8 cellular contexts compared by ENCODE assay signal in genomic region chr19:50025022-50025793, GRCh38. TPM values are rescaled to one million over a fixed set of nuclear protein-coding genes. Genes with fewer than 3 reads are reported as not detected.
DNase-seq lines count a peak whose midpoint lies in the region; TF ChIP-seq lines count a peak whose summit lies in the region.

TSS of gene VRK3 (minus strand) at chr19:50025372. CDS start at chr19:50016162, 9,210 bp downstream.

- H3K4me1 ChIP-seq in GM23248 (ENCODE audit: insufficient read depth) (peaks cover 19% of the 10 kb centered on the region), esophagus squamous epithelium (peaks cover 17 to 50% (median 29%) of the 10 kb centered on the region in 3 donors)

- peak within 1 kb of the TSS; percentile 99 for H3K27ac Mint-ChIP-seq in activated T-helper 1 cell treated with anti-CD3 and anti-CD28 coated beads, Interleukin-12 subunit alpha, Interleukin-12 subunit beta, Interleukin-2, Interleukin-4 antibody, amounts not matched to agents 30 ng/mL and 10 ng/mL and 1 ng/mL, durations not matched to agents 14 hours and 24 hours and 36 hours

- H3K79me2 ChIP-seq in GM23248 (ENCODE audit: insufficient read depth), result peaks cover 91% of the 10 kb centered on the region

- H3K9me3 ChIP-seq in GM23248 (ENCODE audit: low read depth) (no peaks in the 10 kb centered on the region), esophagus squamous epithelium (no peaks in the 10 kb centered on the region)

- H3K27me3 Mint-ChIP-seq in activated T-helper 1 cell treated with anti-CD3 and anti-CD28 coated beads, Interleukin-12 subunit alpha, Interleukin-12 subunit beta, Interleukin-2, Interleukin-4 antibody, amounts not matched to agents 30 ng/mL and 10 ng/mL and 1 ng/mL, durations not matched to agents 14 hours and 24 hours and 36 hours (ENCODE audit: insufficient read depth), result peaks cover 6% of the 10 kb centered on the region

- peak in 3 of 4 donors; percentile 57 to 82 (median 72) for TF ChIP-seq POLR2A in esophagus squamous epithelium (IDR thresholded peaks at IDR 0.05)

- no peaks in the 10 kb centered on the region for H3K9me2 ChIP-seq in GM23248 (ENCODE audit: insufficient read depth)

- TF ChIP-seq CTCF in esophagus squamous epithelium (IDR thresholded peaks at IDR 0.05), result peak in 4 of 6 experiments; percentile 12 to 44 (median 21)

- H3K4me3 Mint-ChIP-seq in activated T-helper 1 cell treated with anti-CD3 and anti-CD28 coated beads, Interleukin-12 subunit alpha, Interleukin-12 subunit beta, Interleukin-2, Interleukin-4 antibody, amounts not matched to agents 30 ng/mL and 10 ng/mL and 1 ng/mL, durations not matched to agents 14 hours and 24 hours and 36 hours, result peak within 1 kb of the TSS; percentile 93

- DNase-seq in Daoy (ENCODE audit: low read depth) (peak; percentile 100), GM23248 (peak; percentile 100), Kasumi-1 (lab: John Stamatoyannopoulos, UW) (peak; percentile 99 to 100), RPMI7951 (ENCODE audit: low read depth) (peak; percentile 100), esophagus squamous epithelium (lab: John Stamatoyannopoulos, UW) (peak; percentile 94), myocyte (ENCODE audit: low read depth) (peak; percentile 100)
- peak; percentile 99 for DNase-seq in activated T-helper 1 cell treated with anti-CD3 and anti-CD28 coated beads, Interleukin-12 subunit alpha, Interleukin-12 subunit beta, Interleukin-2, Interleukin-4 antibody, amounts not matched to agents 30 ng/mL and 10 ng/mL and 1 ng/mL, durations not matched to agents 14 hours and 24 hours and 36 hours (ENCODE audit: low spot score)
- DNase-seq in stimulated activated CD8-positive, alpha-beta memory T cell treated with anti-CD3 and anti-CD28 coated beads, Interleukin-7, amount 100 ng/mL, for 48 hours (ENCODE audit: extremely low read depth in 1 of 2, low read depth in 1 of 2), result peak; percentile 91 to 98

- H3K27ac ChIP-seq in GM23248 (peak within 1 kb of the TSS; percentile 93), esophagus squamous epithelium (peak within 1 kb of the TSS; percentile 95 to 97 (median 97))

- H3K9me3 Mint-ChIP-seq in activated T-helper 1 cell treated with anti-CD3 and anti-CD28 coated beads, Interleukin-12 subunit alpha, Interleukin-12 subunit beta, Interleukin-2, Interleukin-4 antibody, amounts not matched to agents 30 ng/mL and 10 ng/mL and 1 ng/mL, durations not matched to agents 14 hours and 24 hours and 36 hours, result peaks cover 8% of the 10 kb centered on the region

- H4K20me1 ChIP-seq in GM23248 (ENCODE audit: insufficient read depth), result no peaks in the 10 kb centered on the region

- peak within 1 kb of the TSS; percentile 79 for H3K4me2 ChIP-seq in GM23248 (ENCODE audit: unreplicated experiment)

- intact Hi-C loops in activated T-helper 1 cell treated with anti-CD3 and anti-CD28 coated beads, Interleukin-12 subunit alpha, Interleukin-12 subunit beta, Interleukin-2, Interleukin-4 antibody, amounts not matched to agents 30 ng/mL and 10 ng/mL and 1 ng/mL, durations not matched to agents 14 hours and 24 hours and 36 hours (cut with micrococcal nuclease), result loop anchor here (1.0 to 5.0 kb wide), 14 partner anchors 21 to 1083 kb away; partner anchors contain the start of genes AKT1S1, CTU1, FUZ and JOSD2
- intact Hi-C loops in esophagus squamous epithelium (cut with DNase I), result no loop called here

- H3K27me3 ChIP-seq in GM23248 (replicated peaks; ENCODE audit: insufficient read depth), result no peaks in the 10 kb centered on the region
- no peaks in the 10 kb centered on the region for H3K27me3 ChIP-seq in esophagus squamous epithelium

- no peaks in the 10 kb centered on the region for H3F3A ChIP-seq in GM23248 (ENCODE audit: insufficient read depth)

- H3K4me3 ChIP-seq in GM23248 (peak within 1 kb of the TSS; percentile 92), esophagus squamous epithelium (peak within 1 kb of the TSS; percentile 77 to 96 (median 92))

- H3K36me3 Mint-ChIP-seq in activated T-helper 1 cell treated with anti-CD3 and anti-CD28 coated beads, Interleukin-12 subunit alpha, Interleukin-12 subunit beta, Interleukin-2, Interleukin-4 antibody, amounts not matched to agents 30 ng/mL and 10 ng/mL and 1 ng/mL, durations not matched to agents 14 hours and 24 hours and 36 hours (ENCODE audit: low read depth), result peaks cover 16% of the 10 kb centered on the region

- 1 to 2% methylated on average over 57 to 59 of the region's 59 CpGs for WGBS in GM23248 (ENCODE audit: low coverage in 1 of 2, low lambda C conversion rate in 2 of 2, missing lambda C conversion rate in 2 of 2), 2 experiments
- WGBS in esophagus squamous epithelium, 2 donors, result 0 to 1% methylated on average over 18 to 26 of the region's 59 CpGs

- peaks cover 2% of the 10 kb centered on the region; the same call in 1 of the 2 replicates for H3K36me3 ChIP-seq in GM23248 (ENCODE audit: low read depth)
- H3K36me3 ChIP-seq in esophagus squamous epithelium, result peaks cover 0 to 33% (median 0%) of the 10 kb centered on the region in 3 donors

- H3K9ac ChIP-seq in GM23248, result peak within 1 kb of the TSS; percentile 92

- H3K4me1 Mint-ChIP-seq in activated T-helper 1 cell treated with anti-CD3 and anti-CD28 coated beads, Interleukin-12 subunit alpha, Interleukin-12 subunit beta, Interleukin-2, Interleukin-4 antibody, amounts not matched to agents 30 ng/mL and 10 ng/mL and 1 ng/mL, durations not matched to agents 14 hours and 24 hours and 36 hours (ENCODE audit: low read depth), result peaks cover 40% of the 10 kb centered on the region

- peak within 1 kb of the TSS; percentile 92 for H2AFZ ChIP-seq in GM23248

- in situ Hi-C loops in GM23248 (cut with MboI), result no loop called here

RNA-seq across cellular contexts. Expression of gene VRK3, which starts in this region (rescaled TPM):
- total RNA-seq in Daoy (2014; rRNA removed; shearing (Covaris generic)), result 18.2 and 22.7 TPM in 2 replicates
- total RNA-seq in GM23248 (2014; rRNA removed; shearing (Covaris generic)), result 25.4 and 45.6 TPM in 2 replicates
- 30.8 and 32.2 TPM in 2 replicates for polyA plus RNA-seq in GM23248 (2016; fragmentation: Nextera tagmentation; extraction: Ambion mirVana)
- total RNA-seq in RPMI7951 (2014; rRNA removed; shearing (Covaris generic)), result 26.2 and 41.7 TPM in 2 replicates
- 66.7 and 69.4 TPM in 2 replicates for total RNA-seq in activated T-helper 1 cell treated with anti-CD3 and anti-CD28 coated beads, Interleukin-12 subunit alpha, Interleukin-12 subunit beta, Interleukin-2, Interleukin-4 antibody, amounts not matched to agents 30 ng/mL and 10 ng/mL and 1 ng/mL, durations not matched to agents 14 hours and 24 hours and 36 hours
- total RNA-seq in esophagus squamous epithelium, result 10 to 100 TPM; 12.7 to 26.1 (median 20.9) TPM
- total RNA-seq in myocyte, result 14.7 and 19.0 TPM in 2 replicates
- polyA plus RNA-seq in myocyte (2012), result 21.9 TPM

Comparison
In these comparisons a context has a peak if more than half of its experiments do, and no peak if none do; other contexts are left out.
1. Peak in every context shown above with its lines: DNase-seq, H3K4me3 ChIP-seq and H3K27ac ChIP-seq.